26 cellular contexts compared by ENCODE assay signal in the genomic region with DNA sequence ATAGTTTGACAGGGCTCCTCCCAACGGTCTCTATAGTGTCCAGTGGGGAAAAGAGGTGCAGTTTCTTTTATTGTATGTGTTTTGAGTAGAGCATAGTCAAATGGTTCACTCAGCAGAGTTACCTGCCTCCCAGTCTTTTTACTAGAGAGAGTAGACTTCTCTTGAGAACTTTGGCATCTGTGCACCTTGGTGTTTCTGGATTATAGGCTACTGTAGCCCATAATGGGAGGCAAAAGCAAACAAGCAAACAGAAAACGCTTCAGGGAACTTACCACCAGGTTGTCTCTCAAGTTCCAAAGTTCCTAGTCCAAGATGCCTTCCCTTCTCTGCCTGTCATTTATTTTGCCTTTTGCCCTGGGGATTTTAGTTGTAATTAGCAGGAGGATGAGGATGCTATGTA. TPM values are rescaled to one million over a fixed set of nuclear protein-coding genes. Genes with fewer than 3 reads are reported as not detected.
DNase-seq lines count a peak whose midpoint lies in the region; ATAC-seq, FAIRE-seq and TF ChIP-seq lines count a peak whose summit lies in the region.
"Had no signal": no experiment of that assay in that cellular context is flagged by ENCODE, and none has a peak within 500 bp of the region (broad histone marks: within the 10 kb centered on the region; RNA-seq: fewer than 3 reads in every experiment).

No MANE protein-coding gene starts in this region.

- no peaks in the 10 kb centered on the region for H3K27me3 ChIP-seq in K562 (ENCODE audit: control insufficient read depth in 2 of 2, insufficient read depth in 2 of 2, low read length in 2 of 2)
- H3K27me3 ChIP-seq in prostate gland (replicated peaks; ENCODE audit: insufficient read depth), result no peaks in the 10 kb centered on the region
- H3K27me3 ChIP-seq: BE2C; BLaER1 treated with 17β-estradiol and CSF1 and Interleukin-3, amounts not matched to agents 10 nM and 100 nM had no signal

- no peak for TF ChIP-seq RAD21 in K562 (CRISPR knock-in tag; conservative IDR thresholded peaks at IDR 0.05 in 1 of 2, IDR thresholded peaks at IDR 0.05 in 1 of 2)

- H3K27ac Mint-ChIP-seq in nephron progenitor cell, result peak overlapping the region; percentile 34
- H3K27ac Mint-ChIP-seq: CD4-positive, alpha-beta T cell; GM23338; HFFc6 had no signal

- no peaks in the 10 kb centered on the region for H3K9me1 ChIP-seq in K562 (ENCODE audit: control insufficient read depth, insufficient read depth, low read length)

- H3K4me3 ChIP-seq in LNCaP clone FGC (ENCODE audit: low read depth, low read length) (no peak overlapping the region), K562 (no peak overlapping the region), prostate gland (no peak overlapping the region)
- H3K4me3 ChIP-seq: A549; BLaER1 treated with 17β-estradiol and CSF1 and Interleukin-3, amounts not matched to agents 10 nM and 100 nM; GM12878; GM23338; HAP-1 had no signal

- 76% methylated on average over 2 of the region's 2 CpGs for WGBS in K562 (ENCODE audit: insufficient coverage, low coverage, missing lambda C conversion rate)
- 73% methylated on average over 2 of the region's 2 CpGs for WGBS in prostate gland

- TF ChIP-seq CTCF in LNCaP clone FGC (IDR thresholded peaks at IDR 0.05; ENCODE audit: control insufficient read depth, extremely low read depth, insufficient read depth), result no peak
- TF ChIP-seq CTCF in K562 (IDR thresholded peaks at IDR 0.05 in 2 of 3, conservative IDR thresholded peaks at IDR 0.05 in 1 of 3; ENCODE audit: insufficient read depth in 2 of 3, low read depth in 1 of 3, low read length in 3 of 3), result no peak
- no peak for TF ChIP-seq CTCF in nephron progenitor cell (IDR thresholded peaks at IDR 0.05)
- no peak for TF ChIP-seq CTCF in prostate gland (IDR thresholded peaks at IDR 0.05)

- no peak overlapping the region for H3K4me2 ChIP-seq in K562 (ENCODE audit: insufficient read depth, low read length)
- H3K4me2 ChIP-seq: A549; BLaER1 treated with 17β-estradiol and CSF1 and Interleukin-3, amounts not matched to agents 10 nM and 100 nM; GM23338 had no signal

- no peaks in the 10 kb centered on the region for H3K4me1 Mint-ChIP-seq in nephron progenitor cell
- H3K4me1 Mint-ChIP-seq: CD14-positive monocyte had no signal

- no peak for TF ChIP-seq EP300 in K562 (IDR thresholded peaks at IDR 0.05; ENCODE audit: low read length)

- BruUV-seq in K562 (replicated peaks; lab: Mats Ljungman, UMichigan), result no TSS peak

- H3K27ac ChIP-seq in K562 (ENCODE audit: extremely low read depth, low read depth, low read length) (no peak overlapping the region), prostate gland (no peak overlapping the region)
- H3K27ac ChIP-seq: A549; BLaER1 treated with 17β-estradiol and CSF1 and Interleukin-3, amounts not matched to agents 10 nM and 100 nM had no signal

- TF ChIP-seq POLR2A in H54 (IDR thresholded peaks at IDR 0.05; ENCODE audit: low read depth, low read length) (no peak), K562 (conservative IDR thresholded peaks at IDR 0.05) (no peak), prostate gland (IDR thresholded peaks at IDR 0.05) (no peak)

- intact Hi-C loops in K562 (cut with micrococcal nuclease), result no loop called here
- intact Hi-C loops in prostate gland (cut with DNase I), result no loop called here

- peaks cover 67% of the 10 kb centered on the region for H3K36me3 Mint-ChIP-seq in nephron progenitor cell (ENCODE audit: low read depth)

- CTCF ChIA-PET in K562 (lab: Yijun Ruan, JAX; ENCODE audit: low intra/inter-chr PET ratio), result no interaction called here

- DNase-seq in H54 (ENCODE audit: insufficient read length, low spot score) (no peak), LNCaP clone FGC (ENCODE audit: low read depth) (peak; percentile 47), K562 (ENCODE audit: extremely low read depth in 1 of 4, low spot score in 3 of 4) (no peak), nephron progenitor cell (no peak), prostate gland (ENCODE audit: low spot score) (no peak), retina (no peak)
- DNase-seq: 8988T; ACHN; AML-193; BE2C; CD4-positive, alpha-beta T cell; CD8-positive, alpha-beta memory T cell; DMS 273 treated with DMSO at 0.1 percent for 48 hours; DMS79; EL; GDM1; HFFc6 had no signal

- no peaks in the 10 kb centered on the region for H4K20me1 ChIP-seq in K562 (replicated peaks; ENCODE audit: control insufficient read depth, insufficient read depth, low read length)

- ATAC-seq in K562 (peak; percentile 44; the same call in 1 of the 3 replicates), GM18498 (IDR thresholded peaks at IDR 0.05; ENCODE audit: unreplicated experiment) (no peak)
- ATAC-seq: A549, GM12878, GM23338 had no signal

- peak; percentile 15 for FAIRE-seq in H54 (lab: Jason Lieb, UNC)
- peak; percentile 37 for FAIRE-seq in K562 (lab: Jason Lieb, UNC)
- FAIRE-seq: A549, D721Med, GM12878, GM18507 had no signal

- peaks cover 10% of the 10 kb centered on the region; the same call in 2 of the 3 replicates for H3K79me2 ChIP-seq in K562 (ENCODE audit: control insufficient read depth, insufficient read depth, low read length)

- H3K36me3 ChIP-seq in K562 (ENCODE audit: control insufficient read depth, insufficient read depth, low read length), result peaks cover 10% of the 10 kb centered on the region; the same call in 1 of the 3 replicates
- H3K36me3 ChIP-seq in prostate gland, result no peaks in the 10 kb centered on the region

- no peaks in the 10 kb centered on the region for H3K27me3 Mint-ChIP-seq in nephron progenitor cell (ENCODE audit: low read depth, poor library complexity)
- H3K27me3 Mint-ChIP-seq: CD4-positive, alpha-beta T cell; CD8-positive, alpha-beta memory T cell had no signal

- no peaks in the 10 kb centered on the region for H3K9me3 ChIP-seq in K562 (replicated peaks; ENCODE audit: control insufficient read depth, insufficient read depth, low read depth, low read length)
- H3K9me3 ChIP-seq in prostate gland, result no peaks in the 10 kb centered on the region
- H3K9me3 ChIP-seq: BE2C, HAP-1 had no signal

- H3K4me1 ChIP-seq in K562 (replicated peaks in 1 of 2; ENCODE audit: control insufficient read depth in 2 of 2, insufficient read depth in 2 of 2, low read length in 2 of 2) (peaks cover 0 to 7% of the 10 kb centered on the region in 2 experiments; a peak in 2 of 5 replicates), prostate gland (replicated peaks) (no peaks in the 10 kb centered on the region)
- H3K4me1 ChIP-seq: BE2C; BLaER1 treated with 17β-estradiol and CSF1 and Interleukin-3, amounts not matched to agents 10 nM and 100 nM; HAP-1 had no signal

- no peak overlapping the region for H3K4me3 Mint-ChIP-seq in nephron progenitor cell
- H3K4me3 Mint-ChIP-seq: CD14-positive monocyte; CD4-positive, alpha-beta T cell; CD8-positive, alpha-beta memory T cell; GM23338; HFFc6 had no signal

- in situ Hi-C loops in K562 (cut with MboI), result loop anchor here (10.0 kb wide), 1 partner anchor 90 kb away; no protein-coding TSS in a partner anchor

- no peak overlapping the region for H2AFZ ChIP-seq in K562 (ENCODE audit: low read depth, low read length)
- H2AFZ ChIP-seq: GM23338 had no signal

- no peak overlapping the region for H3K9ac ChIP-seq in K562 (ENCODE audit: insufficient read depth in 1 of 2, low read depth in 2 of 2, low read length in 2 of 2)
- H3K9ac ChIP-seq: BLaER1 treated with 17β-estradiol and CSF1 and Interleukin-3, amounts not matched to agents 10 nM and 100 nM had no signal

- H3K9me3 Mint-ChIP-seq in nephron progenitor cell, result no peaks in the 10 kb centered on the region
- H3K9me3 Mint-ChIP-seq: CD4-positive, alpha-beta T cell; CD8-positive, alpha-beta memory T cell; GM23338; HFFc6 had no signal

- POLR2A ChIA-PET in K562 (lab: Yijun Ruan, JAX), result no interaction called here

TF ChIP-seq in K562, 482 proteins besides CTCF, POLR2A, EP300 and RAD21 (continues in another document):
- TF ChIP-seq SREBF1 (IDR thresholded peaks at IDR 0.05; ENCODE audit: borderline replicate concordance, low read depth, low read length) (no peak), MXI1 (IDR thresholded peaks at IDR 0.05; ENCODE audit: low read depth, low read length) (no peak)

RNA-seq across cellular contexts. Expression of gene INVS, which starts 26.2 kb away (rescaled TPM):
- 61.9 and 123 TPM in 2 replicates for total RNA-seq in K562 (2011; cell fraction: chromatin; rRNA removed; ENCODE audit: low replicate concordance)
- total RNA-seq in K562 (2011; cell fraction: nucleolus; rRNA removed), result 31.5 and 34.7 TPM in 2 replicates
- total RNA-seq in K562 (2011; cell fraction: nucleoplasm; rRNA removed), result 62.6 and 89.5 TPM in 2 replicates
- 9.2 and 10.9 TPM in 2 replicates for total RNA-seq in K562 (2014; rRNA removed)
- 12.5 and 12.7 TPM in 2 replicates for total RNA-seq in K562 (2014; rRNA removed; fragmentation: Illumina TruSeq; extraction: Trizol)
- total RNA-seq in K562 (2015; rRNA removed; fragmentation: Illumina TruSeq; extraction: Trizol), result 11.2 and 12.9 TPM in 2 replicates
- 9.0 and 10.1 TPM in 2 replicates for total RNA-seq in K562 (2021)
- polyA plus RNA-seq in K562 (2011; rRNA removed), result 17.9 and 18.5 TPM in 2 replicates
- 5.7 and 8.4 TPM in 2 replicates for polyA plus RNA-seq in K562 (2011; cell fraction: cytosol; rRNA removed)
- polyA plus RNA-seq in K562 (2011; cell fraction: nucleus; rRNA removed), result 42.8 and 47.5 TPM in 2 replicates
- polyA plus RNA-seq in K562 (2012), result 7.0 and 8.8 TPM in 2 replicates
- 8.2 and 10.0 TPM in 2 replicates for polyA plus RNA-seq in K562 (2014; fragmentation: Illumina TruSeq; extraction: Trizol)
- polyA plus RNA-seq in K562 (2014; fragmentation: Nextera tagmentation; extraction: Ambion mirVana), result under 1 TPM; 0.77 to 0.91 TPM
- 9.6 and 10.2 TPM in 2 replicates for polyA plus RNA-seq in K562 (2014; rRNA removed)
- polyA minus RNA-seq in K562 (2011; rRNA and poly(A)+ RNA removed), result 46.9 and 55.3 TPM in 2 replicates
- polyA minus RNA-seq in K562 (2011; cell fraction: cytosol; rRNA and poly(A)+ RNA removed), result 8.7 and 13.2 TPM in 2 replicates
- polyA minus RNA-seq in K562 (2011; cell fraction: nucleus; rRNA and poly(A)+ RNA removed), result 32.9 and 60.0 TPM in 2 replicates
- total RNA-seq in prostate gland, result 10 to 100 TPM; 17.7 to 29.7 TPM

RNA-seq across cellular contexts. Expression of gene ERP44, which starts 26.4 kb away (rescaled TPM):
- total RNA-seq in K562 (2011; cell fraction: chromatin; rRNA removed; ENCODE audit: low replicate concordance), result 13.0 and 31.7 TPM in 2 replicates
- 15.8 and 16.5 TPM in 2 replicates for total RNA-seq in K562 (2011; cell fraction: nucleolus; rRNA removed)
- 28.2 and 28.9 TPM in 2 replicates for total RNA-seq in K562 (2011; cell fraction: nucleoplasm; rRNA removed)
- total RNA-seq in K562 (2014; rRNA removed), result 9.2 and 11.4 TPM in 2 replicates
- total RNA-seq in K562 (2014; rRNA removed; fragmentation: Illumina TruSeq; extraction: Trizol), result 18.4 and 19.0 TPM in 2 replicates
- total RNA-seq in K562 (2015; rRNA removed; fragmentation: Illumina TruSeq; extraction: Trizol), result 21.8 and 22.6 TPM in 2 replicates
- total RNA-seq in K562 (2021), result 14.8 and 16.0 TPM in 2 replicates
- 13.6 and 15.9 TPM in 2 replicates for polyA plus RNA-seq in K562 (2011; rRNA removed)
- polyA plus RNA-seq in K562 (2011; cell fraction: cytosol; rRNA removed), result 4.4 and 8.7 TPM in 2 replicates
- 6.9 and 12.3 TPM in 2 replicates for polyA plus RNA-seq in K562 (2011; cell fraction: nucleus; rRNA removed)
- 17.1 and 24.6 TPM in 2 replicates for polyA plus RNA-seq in K562 (2012)
- 19.7 and 23.4 TPM in 2 replicates for polyA plus RNA-seq in K562 (2014; fragmentation: Illumina TruSeq; extraction: Trizol)
- polyA plus RNA-seq in K562 (2014; fragmentation: Nextera tagmentation; extraction: Ambion mirVana), result 10 to 100 TPM; 10.8 to 11.2 TPM
- 13.0 and 13.1 TPM in 2 replicates for polyA plus RNA-seq in K562 (2014; rRNA removed)
- polyA minus RNA-seq in K562 (2011; rRNA and poly(A)+ RNA removed), result 10.9 and 16.5 TPM in 2 replicates
- polyA minus RNA-seq in K562 (2011; cell fraction: cytosol; rRNA and poly(A)+ RNA removed), result 9.2 and 9.9 TPM in 2 replicates
- polyA minus RNA-seq in K562 (2011; cell fraction: nucleus; rRNA and poly(A)+ RNA removed), result 10.1 and 20.0 TPM in 2 replicates
- 10 to 100 TPM; 16.6 to 20.6 TPM for total RNA-seq in prostate gland
